ENCODE assay signal across 8 cellular contexts in genomic region chr3:42443819-42444436, GRCh38. TPM values are rescaled to one million over a fixed set of nuclear protein-coding genes. Genes with fewer than 3 reads are reported as not detected.
DNase-seq lines count a peak whose midpoint lies in the region; ATAC-seq and TF ChIP-seq lines count a peak whose summit lies in the region.

No MANE protein-coding gene starts in this region.

- H3K9me3 Mint-ChIP-seq in CD8-positive, alpha-beta T cell, result no peaks in the 10 kb centered on the region
- H3K9me3 Mint-ChIP-seq in activated T-helper 17 cell treated with anti-CD3 and anti-CD28 coated beads, Interleukin-2, amount 50 U/mL, for 72 hours, result no peaks in the 10 kb centered on the region

- no peaks in the 10 kb centered on the region for H3K36me3 ChIP-seq in CD8-positive, alpha-beta T cell (ENCODE audit: insufficient read depth, low read length)

- no peaks in the 10 kb centered on the region for H3K27me3 ChIP-seq in CD8-positive, alpha-beta T cell (ENCODE audit: insufficient read depth, low read length)

- H3K36me3 Mint-ChIP-seq in CD8-positive, alpha-beta T cell, result no peaks in the 10 kb centered on the region
- H3K36me3 Mint-ChIP-seq in activated T-helper 17 cell treated with anti-CD3 and anti-CD28 coated beads, Interleukin-2, amount 50 U/mL, for 72 hours (ENCODE audit: low read depth), result no peaks in the 10 kb centered on the region

- intact Hi-C loops in CD8-positive, alpha-beta T cell (cut with DNase I, micrococcal nuclease), result loop anchor here (1.0 to 5.0 kb wide), 6 partner anchors 197 to 1863 kb away; no protein-coding TSS in a partner anchor

- peak; percentile 67 to 91 (median 69) for DNase-seq in CD8-positive, alpha-beta T cell
- DNase-seq in LHCN-M2 (ENCODE audit: low read depth), result peak; percentile 56
- peak; percentile 41 to 45 for DNase-seq in SHP77 (lab: John Stamatoyannopoulos, UW)
- peak; percentile 64 for DNase-seq in fibroblast of villous mesenchyme (ENCODE audit: low read depth)
- peak; percentile 28 for DNase-seq in non-pigmented ciliary epithelial cell (ENCODE audit: low read depth)
- peak; percentile 94 for DNase-seq in superior temporal gyrus (ENCODE audit: extremely low spot score)

- CTCF ChIA-PET in CD8-positive, alpha-beta T cell (lab: Charles Lee), result interaction anchor here (0.6 to 6.2 kb wide), 28 partner anchors 9 to 1859 kb away, joined by 3 to 86 read pairs (median 4); no protein-coding TSS in a partner anchor

- peaks cover 6% of the 10 kb centered on the region for H3K27me3 Mint-ChIP-seq in CD8-positive, alpha-beta T cell (ENCODE audit: low read depth)
- peaks cover 3% of the 10 kb centered on the region for H3K27me3 Mint-ChIP-seq in activated T-helper 17 cell treated with anti-CD3 and anti-CD28 coated beads, Interleukin-2, amount 50 U/mL, for 72 hours

- TF ChIP-seq CTCF in CD8-positive, alpha-beta T cell (IDR thresholded peaks at IDR 0.05), result peak; percentile 95
- TF ChIP-seq CTCF in fibroblast of villous mesenchyme (IDR thresholded peaks at IDR 0.05; ENCODE audit: insufficient read depth, low read depth, low read length), result peak; percentile 99

- POLR2A ChIA-PET in CD8-positive, alpha-beta T cell (lab: Charles Lee), result no interaction called here

- H3K4me3 Mint-ChIP-seq in CD8-positive, alpha-beta T cell, result no peak overlapping the region
- no peak overlapping the region for H3K4me3 Mint-ChIP-seq in activated T-helper 17 cell treated with anti-CD3 and anti-CD28 coated beads, Interleukin-2, amount 50 U/mL, for 72 hours

- H3K27ac Mint-ChIP-seq in CD8-positive, alpha-beta T cell, result no peak overlapping the region
- H3K27ac Mint-ChIP-seq in activated T-helper 17 cell treated with anti-CD3 and anti-CD28 coated beads, Interleukin-2, amount 50 U/mL, for 72 hours, result no peak overlapping the region

- H3K9me3 ChIP-seq in CD8-positive, alpha-beta T cell (ENCODE audit: low read length), result no peaks in the 10 kb centered on the region

- H3K4me1 Mint-ChIP-seq in CD8-positive, alpha-beta T cell (ENCODE audit: low read depth), result no peaks in the 10 kb centered on the region
- no peaks in the 10 kb centered on the region for H3K4me1 Mint-ChIP-seq in activated T-helper 17 cell treated with anti-CD3 and anti-CD28 coated beads, Interleukin-2, amount 50 U/mL, for 72 hours

- H3K27ac ChIP-seq in CD8-positive, alpha-beta T cell (ENCODE audit: low read depth, low read length), result no peak overlapping the region

- ATAC-seq in CD8-positive, alpha-beta T cell, result peak; percentile 82
- peak; percentile 70 for ATAC-seq in GM21360 (IDR thresholded peaks at IDR 0.05; ENCODE audit: unreplicated experiment)
- ATAC-seq in activated T-helper 17 cell treated with anti-CD3 and anti-CD28 coated beads, Interleukin-2, amount 50 U/mL, for 72 hours (replicated peaks), result peak; percentile 88

- no peak overlapping the region for H3K4me3 ChIP-seq in CD8-positive, alpha-beta T cell (ENCODE audit: low read depth, low read length)
- H3K4me3 ChIP-seq in fibroblast of villous mesenchyme (ENCODE audit: low read depth, low read length), result no peak overlapping the region

- H3K4me1 ChIP-seq in CD8-positive, alpha-beta T cell (ENCODE audit: insufficient read depth, low read length), result no peaks in the 10 kb centered on the region

RNA-seq across cellular contexts. Expression of gene LYZL4, which starts 33.5 kb away (rescaled TPM):
- total RNA-seq in CD8-positive, alpha-beta T cell, result not detected
- total RNA-seq in LHCN-M2 (2014; rRNA removed) (not detected in 2 replicates), fibroblast of villous mesenchyme (not detected in 2 replicates)
- not detected for polyA plus RNA-seq in LHCN-M2 (2012)
- not detected for total RNA-seq in activated T-helper 17 cell treated with anti-CD3 and anti-CD28 coated beads, Interleukin-2, amount 50 U/mL, for 72 hours

RNA-seq across cellular contexts. Expression of gene VIPR1, which starts 58.5 kb away (rescaled TPM):
- total RNA-seq in CD8-positive, alpha-beta T cell, result 10 to 100 TPM; 31.2 to 34.3 TPM
- total RNA-seq in LHCN-M2 (2014; rRNA removed) (not detected in 2 replicates), fibroblast of villous mesenchyme (0.32 TPM in 1 of 2 replicates, not detected in the other)
- polyA plus RNA-seq in LHCN-M2 (2012), result not detected
- 10 to 100 TPM in 1 of 2 donors, 1 to 10 TPM in 1; 1.9 to 12.1 TPM for total RNA-seq in activated T-helper 17 cell treated with anti-CD3 and anti-CD28 coated beads, Interleukin-2, amount 50 U/mL, for 72 hours

Comparison
In these comparisons a context has a peak if more than half of its experiments do, and no peak if none do; other contexts are left out.
1. DNase-seq: peak in every context shown above with its lines; median percentile 94 in superior temporal gyrus; 69 in CD8-positive, alpha-beta T cell; 64 in fibroblast of villous mesenchyme; 56 in LHCN-M2; 43 in SHP77; 28 in non-pigmented ciliary epithelial cell.